17 cellular contexts compared by ENCODE assay signal in the genomic region with DNA sequence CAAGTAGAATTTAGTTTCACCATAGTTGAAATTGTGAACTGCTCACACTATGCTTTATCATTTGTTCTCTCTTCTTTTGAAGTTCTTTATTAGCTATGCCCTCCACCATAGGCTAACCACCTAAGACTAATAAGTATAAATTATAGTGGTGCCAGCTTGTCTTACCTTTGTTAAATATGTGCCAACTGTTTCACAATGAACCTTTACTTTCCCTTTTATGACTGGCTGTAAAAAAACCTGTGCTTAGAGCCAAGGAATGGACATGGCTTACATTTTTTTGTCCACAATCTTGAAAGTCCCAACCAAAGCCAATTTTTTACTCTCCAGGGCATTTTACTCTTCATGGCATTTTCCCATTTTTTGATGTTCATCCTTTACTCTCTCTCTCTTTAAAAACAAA.
"Had no signal": no experiment of that assay in that cellular context is flagged by ENCODE, and none has a peak within 500 bp of the region (broad histone marks: within the 10 kb centered on the region; RNA-seq: fewer than 3 reads in every experiment).

No MANE protein-coding gene starts in this region.

- DNase-seq: effector memory CD4-positive, alpha-beta T cell; heart right ventricle; hypothalamus; kidney glomerular epithelial cell; mammary epithelial cell; naive thymus-derived CD8-positive, alpha-beta T cell; right cardiac atrium; stimulated activated CD4-positive, alpha-beta T cell treated with anti-CD3 and anti-CD28 coated beads, Interleukin-4, amount 100 ng/mL, for 1 hour; stimulated activated CD8-positive, alpha-beta memory T cell treated with anti-CD3 and anti-CD28 coated beads, Interleukin-4, amount 100 ng/mL, for 48 hours; stimulated activated naive CD8-positive, alpha-beta T cell treated with anti-CD3 and anti-CD28 coated beads, Interleukin-15, Interleukin-2, amounts not matched to agents 100 U/mL and 50 U/mL, for 24 hours; thyroid gland had no signal

- H3K27me3 ChIP-seq: heart right ventricle, neutrophil, suprapubic skin, thyroid gland had no signal

- ATAC-seq: esophagus mucosa; heart right ventricle; left lobe of liver; naive thymus-derived CD8-positive, alpha-beta T cell; right cardiac atrium; stimulated activated effector memory CD8-positive, alpha-beta T cell treated with anti-CD3 and anti-CD28 coated beads, Interleukin-12 subunit alpha, Interleukin-12 subunit beta, amount 100 ng/mL, for 72 hours; stimulated activated naive CD8-positive, alpha-beta T cell treated with anti-CD3 and anti-CD28 coated beads, Interleukin-15, Interleukin-2, amounts not matched to agents 100 U/mL and 50 U/mL, for 24 hours had no signal

- H3K4me2 ChIP-seq: smooth muscle cell had no signal

- H3K36me3 ChIP-seq: heart right ventricle, neutrophil, suprapubic skin, thyroid gland had no signal

- H3K4me3 ChIP-seq: heart right ventricle, smooth muscle cell, suprapubic skin, thyroid gland had no signal

- H3K4me1 ChIP-seq: heart right ventricle, suprapubic skin, thyroid gland had no signal

- H3K9me3 ChIP-seq: heart right ventricle, neutrophil, suprapubic skin, thyroid gland had no signal
